In the genomic region with DNA sequence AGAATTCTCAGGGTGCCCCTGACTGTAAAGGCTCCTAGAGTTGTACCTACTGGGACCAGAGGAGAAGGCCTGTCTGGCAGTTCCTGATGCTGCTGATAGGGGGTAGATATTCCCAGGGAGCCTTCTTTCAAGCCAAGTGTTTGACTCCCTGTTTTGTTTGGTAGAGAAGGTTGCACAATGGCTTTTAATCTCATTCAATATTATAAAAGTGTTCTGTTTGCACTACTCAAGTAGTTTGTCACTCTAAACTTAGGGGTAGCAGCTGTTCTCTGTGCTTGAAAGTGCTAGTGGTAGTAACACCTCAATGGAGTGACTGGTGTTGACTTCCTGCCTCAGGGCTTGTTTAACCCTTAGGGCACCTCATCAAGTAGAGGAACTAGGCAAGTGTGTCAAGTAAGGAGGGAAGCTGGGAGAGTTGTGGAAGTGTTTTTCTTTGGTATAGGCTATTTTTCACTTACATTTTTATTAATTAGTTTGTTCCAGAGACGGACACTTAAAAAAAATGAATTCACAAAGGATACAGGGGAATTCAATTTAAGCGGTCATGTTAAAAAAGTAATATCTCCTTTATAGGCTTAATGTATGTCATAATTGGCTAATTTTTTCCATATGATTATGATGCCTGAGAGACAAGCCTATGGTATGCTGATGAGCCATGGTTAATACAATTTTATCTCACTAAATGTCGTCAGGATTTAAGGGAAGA, we compare ENCODE assay signal across 8 cellular contexts. TPM values are rescaled to one million over a fixed set of nuclear protein-coding genes. Genes with fewer than 3 reads are reported as not detected.
DNase-seq lines count a peak whose midpoint lies in the region; ATAC-seq and TF ChIP-seq lines count a peak whose summit lies in the region.

No MANE protein-coding gene starts in this region.

- H3K4me3 Mint-ChIP-seq in WTC11 = no peak overlapping the region

- H3K4me1 ChIP-seq in A673 (ENCODE audit: insufficient read depth, low read length, poor library complexity, severe bottlenecking) = no peaks in the 10 kb centered on the region
- peaks cover 4 to 17% of the 10 kb centered on the region in 2 donors for H3K4me1 ChIP-seq in left lung
- H3K4me1 ChIP-seq in aorta (ENCODE audit: control insufficient read depth in 1 of 2, insufficient read depth in 2 of 2, low read length in 2 of 2) = peaks cover 0 to 4% of the 10 kb centered on the region in 2 donors

- no peaks in the 10 kb centered on the region for H3K9me3 Mint-ChIP-seq in WTC11

- H3K27me3 ChIP-seq in A673 (replicated peaks; ENCODE audit: insufficient read depth, low read depth, low read length, poor library complexity) (no peaks in the 10 kb centered on the region), H7 (ENCODE audit: control insufficient read depth, insufficient read depth, low read length) (no peaks in the 10 kb centered on the region), left lung (no peaks in the 10 kb centered on the region), aorta (ENCODE audit: control insufficient read depth in 1 of 2, insufficient read depth in 2 of 2, low read length in 1 of 2) (no peaks in the 10 kb centered on the region)

- H3K36me3 Mint-ChIP-seq in WTC11 = peaks cover 6% of the 10 kb centered on the region

- POLR2A ChIA-PET in A673 (lab: Charles Lee; ENCODE audit: low non-redundant PET) (no interaction called here), WTC11 (lab: Charles Lee) (no interaction called here)

- DNase-seq in A673 (ENCODE audit: low spot score) (peak; percentile 40), H7 (peak; percentile 66), WTC11 (ENCODE audit: low spot score) (no peak), left lung (no peak), aorta (no peak), NOMO-1 treated with DMSO at 0.1 percent for 48 hours (lab: John Stamatoyannopoulos, UW; ENCODE audit: unreplicated experiment) (no peak), globus pallidus (ENCODE audit: low spot score) (no peak)

- intact Hi-C loops in A673 (cut with micrococcal nuclease; ENCODE audit: unreplicated experiment) (no loop called here), left lung (cut with DNase I) (no loop called here), aorta (cut with DNase I) (loop anchor here in 1 of 2 donors (5.0 kb wide), 1 partner anchor 33 kb away; no protein-coding TSS in a partner anchor)

- no peak overlapping the region for H3K27ac ChIP-seq in A673 (ENCODE audit: low read depth, low read length, poor library complexity, severe bottlenecking)
- H3K27ac ChIP-seq in left lung = no peak overlapping the region
- H3K27ac ChIP-seq in aorta (ENCODE audit: low read depth in 1 of 2, low read length in 2 of 2) = peak overlapping the region; percentile 15 to 69

- ATAC-seq in WTC11 (peak; percentile 90), left lung (peak; percentile 96), aorta (ENCODE audit: low FRiP score) (peak; percentile 62), HG03095 (IDR thresholded peaks at IDR 0.05; ENCODE audit: unreplicated experiment) (no peak)

- no peaks in the 10 kb centered on the region for H3K27me3 Mint-ChIP-seq in WTC11 (ENCODE audit: low read depth)

- no TSS peak for BruUV-seq in A673 (replicated peaks; lab: Mats Ljungman, UMichigan)

- no peaks in the 10 kb centered on the region for H3K9me3 ChIP-seq in A673 (ENCODE audit: low read depth, low read length, poor library complexity, severe bottlenecking)
- no peaks in the 10 kb centered on the region for H3K9me3 ChIP-seq in left lung
- no peaks in the 10 kb centered on the region for H3K9me3 ChIP-seq in aorta (ENCODE audit: control insufficient read depth, low read length)

- peak; percentile 25; the same call in 1 of the 2 replicates for TF ChIP-seq CTCF in A673 (conservative IDR thresholded peaks at IDR 0.05; ENCODE audit: low read depth, low read length)
- no peak for TF ChIP-seq CTCF in WTC11 (IDR thresholded peaks at IDR 0.05)
- peak in 1 of 2 donors; percentile 26 for TF ChIP-seq CTCF in left lung (IDR thresholded peaks at IDR 0.05)

- H3K36me3 ChIP-seq in A673 (ENCODE audit: insufficient read depth, low read length, poor library complexity, severe bottlenecking) = no peaks in the 10 kb centered on the region
- H3K36me3 ChIP-seq in H7 (replicated peaks; ENCODE audit: control insufficient read depth, insufficient read depth, low read length) = no peaks in the 10 kb centered on the region
- H3K36me3 ChIP-seq in left lung = peaks cover 0 to 29% of the 10 kb centered on the region in 2 donors
- H3K36me3 ChIP-seq in aorta (ENCODE audit: control insufficient read depth in 1 of 2, insufficient read depth in 2 of 2, low read length in 1 of 2) = no peaks in the 10 kb centered on the region

- peak overlapping the region; percentile 70 for H3K27ac Mint-ChIP-seq in WTC11

- 86 to 87% methylated on average over 3 of the region's 3 CpGs for WGBS in aorta, 2 donors

- CTCF ChIA-PET in A673 (lab: Charles Lee) (no interaction called here), WTC11 (lab: Charles Lee) (interaction anchor here (0.6 kb wide), 2 partner anchors 19 to 21 kb away, joined by 3 to 4 read pairs; no protein-coding TSS in a partner anchor)

- H3K4me1 Mint-ChIP-seq in WTC11 = peaks cover 34% of the 10 kb centered on the region

- no peak overlapping the region for H3K4me3 ChIP-seq in A673 (ENCODE audit: low read depth, low read length, poor library complexity, severe bottlenecking)
- no peak overlapping the region for H3K4me3 ChIP-seq in H7 (ENCODE audit: insufficient read depth, low read depth, low read length)
- H3K4me3 ChIP-seq in left lung = no peak overlapping the region
- H3K4me3 ChIP-seq in aorta (ENCODE audit: low read length in 2 of 2) = no peak overlapping the region

TF ChIP-seq in WTC11, 78 proteins besides CTCF, POLR2A, EP300 and RAD21 (continues in another document):
- TF ChIP-seq, protein P1, sequence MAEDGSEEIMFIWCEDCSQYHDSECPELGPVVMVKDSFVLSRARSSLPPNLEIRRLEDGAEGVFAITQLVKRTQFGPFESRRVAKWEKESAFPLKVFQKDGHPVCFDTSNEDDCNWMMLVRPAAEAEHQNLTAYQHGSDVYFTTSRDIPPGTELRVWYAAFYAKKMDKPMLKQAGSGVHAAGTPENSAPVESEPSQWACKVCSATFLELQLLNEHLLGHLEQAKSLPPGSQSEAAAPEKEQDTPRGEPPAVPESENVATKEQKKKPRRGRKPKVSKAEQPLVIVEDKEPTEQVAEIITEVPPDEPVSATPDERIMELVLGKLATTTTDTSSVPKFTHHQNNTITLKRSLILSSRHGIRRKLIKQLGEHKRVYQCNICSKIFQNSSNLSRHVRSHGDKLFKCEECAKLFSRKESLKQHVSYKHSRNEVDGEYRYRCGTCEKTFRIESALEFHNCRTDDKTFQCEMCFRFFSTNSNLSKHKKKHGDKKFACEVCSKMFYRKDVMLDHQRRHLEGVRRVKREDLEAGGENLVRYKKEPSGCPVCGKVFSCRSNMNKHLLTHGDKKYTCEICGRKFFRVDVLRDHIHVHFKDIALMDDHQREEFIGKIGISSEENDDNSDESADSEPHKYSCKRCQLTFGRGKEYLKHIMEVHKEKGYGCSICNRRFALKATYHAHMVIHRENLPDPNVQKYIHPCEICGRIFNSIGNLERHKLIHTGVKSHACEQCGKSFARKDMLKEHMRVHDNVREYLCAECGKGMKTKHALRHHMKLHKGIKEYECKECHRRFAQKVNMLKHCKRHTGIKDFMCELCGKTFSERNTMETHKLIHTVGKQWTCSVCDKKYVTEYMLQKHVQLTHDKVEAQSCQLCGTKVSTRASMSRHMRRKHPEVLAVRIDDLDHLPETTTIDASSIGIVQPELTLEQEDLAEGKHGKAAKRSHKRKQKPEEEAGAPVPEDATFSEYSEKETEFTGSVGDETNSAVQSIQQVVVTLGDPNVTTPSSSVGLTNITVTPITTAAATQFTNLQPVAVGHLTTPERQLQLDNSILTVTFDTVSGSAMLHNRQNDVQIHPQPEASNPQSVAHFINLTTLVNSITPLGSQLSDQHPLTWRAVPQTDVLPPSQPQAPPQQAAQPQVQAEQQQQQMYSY (CRISPR knock-in tag; IDR thresholded peaks at IDR 0.05) = no peak
- TF ChIP-seq RELA (CRISPR knock-in tag; IDR thresholded peaks at IDR 0.05; ENCODE audit: borderline replicate concordance) (no peak), OVOL2 (CRISPR knock-in tag; IDR thresholded peaks at IDR 0.05; ENCODE audit: borderline replicate concordance) (no peak), ZNF219 (CRISPR knock-in tag; IDR thresholded peaks at IDR 0.05; ENCODE audit: borderline replicate concordance) (no peak), FOXJ3 (CRISPR knock-in tag; IDR thresholded peaks at IDR 0.05; ENCODE audit: borderline replicate concordance) (no peak), ZNF317 (CRISPR knock-in tag; IDR thresholded peaks at IDR 0.05; ENCODE audit: borderline replicate concordance, low read depth) (no peak), ESRRA (CRISPR knock-in tag; IDR thresholded peaks at IDR 0.05; ENCODE audit: borderline replicate concordance) (no peak), SMAD4 (CRISPR knock-in tag; IDR thresholded peaks at IDR 0.05) (no peak), NFYB (CRISPR knock-in tag; conservative IDR thresholded peaks at IDR 0.05; ENCODE audit: low read depth) (no peak)
- TF ChIP-seq, protein P2, sequence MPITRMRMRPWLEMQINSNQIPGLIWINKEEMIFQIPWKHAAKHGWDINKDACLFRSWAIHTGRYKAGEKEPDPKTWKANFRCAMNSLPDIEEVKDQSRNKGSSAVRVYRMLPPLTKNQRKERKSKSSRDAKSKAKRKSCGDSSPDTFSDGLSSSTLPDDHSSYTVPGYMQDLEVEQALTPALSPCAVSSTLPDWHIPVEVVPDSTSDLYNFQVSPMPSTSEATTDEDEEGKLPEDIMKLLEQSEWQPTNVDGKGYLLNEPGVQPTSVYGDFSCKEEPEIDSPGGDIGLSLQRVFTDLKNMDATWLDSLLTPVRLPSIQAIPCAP (CRISPR knock-in tag; IDR thresholded peaks at IDR 0.05) = no peak

RNA-seq across cellular contexts. Expression of a gene that starts 38.1 kb away (rescaled TPM):
- 6.9 and 7.9 TPM in 2 replicates for total RNA-seq in A673 (2021)
- total RNA-seq in H7 (2014; rRNA removed; shearing (Covaris generic)) = 6.0 and 8.8 TPM in 2 replicates
- 9.4 to 10.3 TPM (median 9.7 TPM) in 3 replicates for total RNA-seq in WTC11 (2021)
- total RNA-seq in left lung = 10 to 100 TPM; 12.6 to 15.9 TPM
- total RNA-seq in aorta = 10 to 100 TPM; 17.2 to 21.1 TPM
- 1 to 10 TPM; 4.8 to 5.8 TPM for polyA plus RNA-seq in aorta

RNA-seq across cellular contexts. Expression of a gene that starts 59.5 kb away (rescaled TPM):
- 168 and 183 TPM in 2 replicates for total RNA-seq in A673 (2021)
- total RNA-seq in H7 (2014; rRNA removed; shearing (Covaris generic)) = 114 and 125 TPM in 2 replicates
- total RNA-seq in WTC11 (2021) = 91.4 to 107 TPM (median 93.0 TPM) in 3 replicates
- total RNA-seq in left lung = 10 to 100 TPM; 64.6 to 77.8 TPM
- 10 to 100 TPM; 57.8 to 59.0 TPM for total RNA-seq in aorta
- 10 to 100 TPM; 41.9 to 54.5 TPM for polyA plus RNA-seq in aorta

Comparison
In these comparisons a context has a peak if more than half of its experiments do, and no peak if none do; other contexts are left out.
1. DNase-seq: peak in A673 (single experiment) and H7 (single experiment); none in WTC11 (single experiment), left lung (0 of 2), aorta (0 of 2), NOMO-1 treated with DMSO at 0.1 percent for 48 hours (single experiment) and globus pallidus (single experiment).
2. H3K27ac ChIP-seq: peak in aorta (2 of 2); none in A673 (single experiment) and left lung (0 of 2).